13 cellular contexts compared by ENCODE assay signal in genomic region chr3:49416867-49417266, GRCh38. TPM values are rescaled to one million over a fixed set of nuclear protein-coding genes. Genes with fewer than 3 reads are reported as not detected.
DNase-seq lines count a peak whose midpoint lies in the region; ATAC-seq and TF ChIP-seq lines count a peak whose summit lies in the region.
"Had no signal": no experiment of that assay in that cellular context is flagged by ENCODE, and none has a peak within 500 bp of the region (broad histone marks: within the 10 kb centered on the region; RNA-seq: fewer than 3 reads in every experiment).

No MANE protein-coding gene starts in this region.

- 90% methylated on average over 2 of the region's 2 CpGs for WGBS in mammary epithelial cell (ENCODE audit: low coverage, missing lambda C conversion rate)
- 100% methylated on average over 2 of the region's 2 CpGs for WGBS in thymus
- WGBS in tibial nerve, 2 donors: 91 to 100% methylated on average over 1 to 2 of the region's 2 CpGs

- no peaks in the 10 kb centered on the region for H3K9me3 ChIP-seq in mammary epithelial cell (replicated peaks; ENCODE audit: insufficient read depth, low read length)
- no peaks in the 10 kb centered on the region for H3K9me3 ChIP-seq in thymus (ENCODE audit: control insufficient read depth)
- H3K9me3 ChIP-seq in tibial nerve: no peaks in the 10 kb centered on the region
- H3K9me3 ChIP-seq: HAP-1 had no signal

- H3K27me3 Mint-ChIP-seq in MCF 10A (ENCODE audit: insufficient read depth, unreplicated experiment): no peaks in the 10 kb centered on the region
- H3K27me3 Mint-ChIP-seq in activated CD8-positive, alpha-beta T cell treated with anti-CD3 and anti-CD28 coated beads for 36 hours: no peaks in the 10 kb centered on the region

- H3K4me3 ChIP-seq in mammary epithelial cell (replicated peaks in 1 of 3; ENCODE audit: insufficient read depth in 1 of 3, low read depth in 2 of 3, low read length in 3 of 3): no peak overlapping the region
- no peak overlapping the region for H3K4me3 ChIP-seq in thymus (ENCODE audit: low read length)
- H3K4me3 ChIP-seq in tibial nerve: no peak overlapping the region
- H3K4me3 ChIP-seq: HAP-1 had no signal

- H4K20me1 ChIP-seq in mammary epithelial cell (ENCODE audit: insufficient read depth, low read length): no peaks in the 10 kb centered on the region

- in situ Hi-C loops in mammary epithelial cell (cut with MboI; ENCODE audit: low sequenced_read_pairs in 2 of 2): no loop called here

- H3K27ac Mint-ChIP-seq in MCF 10A (ENCODE audit: low read depth, unreplicated experiment): peak overlapping the region; percentile 55
- peak overlapping the region; percentile 98 for H3K27ac Mint-ChIP-seq in activated CD8-positive, alpha-beta T cell treated with anti-CD3 and anti-CD28 coated beads for 36 hours

- intact Hi-C loops in MCF 10A (cut with micrococcal nuclease): no loop called here
- intact Hi-C loops in mammary epithelial cell (cut with micrococcal nuclease): loop anchor here (5.0 kb wide), 1 partner anchor 255 kb away; the partner anchor contains the start of gene APEH
- intact Hi-C loops in activated CD8-positive, alpha-beta T cell treated with anti-CD3 and anti-CD28 coated beads for 36 hours (cut with micrococcal nuclease): no loop called here

- dilution Hi-C loops in mammary epithelial cell (cut with HindIII; ENCODE audit: low sequenced_read_pairs): no loop called here

- TF ChIP-seq POLR2A in tibial nerve (IDR thresholded peaks at IDR 0.05): no peak

- no peaks in the 10 kb centered on the region for H3K9me3 Mint-ChIP-seq in MCF 10A (ENCODE audit: unreplicated experiment)
- no peaks in the 10 kb centered on the region for H3K9me3 Mint-ChIP-seq in activated CD8-positive, alpha-beta T cell treated with anti-CD3 and anti-CD28 coated beads for 36 hours
- H3K9me3 Mint-ChIP-seq: nephron progenitor cell had no signal

- no peak overlapping the region for H3K4me3 Mint-ChIP-seq in MCF 10A (ENCODE audit: unreplicated experiment)
- H3K4me3 Mint-ChIP-seq in activated CD8-positive, alpha-beta T cell treated with anti-CD3 and anti-CD28 coated beads for 36 hours: no peak overlapping the region

- CTCF ChIA-PET in MCF 10A (lab: Yijun Ruan, JAX): interaction anchor here (0.5 to 1.1 kb wide), 4 partner anchors 11 to 128 kb away, joined by 3 to 6 read pairs (median 3); no protein-coding TSS in a partner anchor
- CTCF ChIA-PET in mammary epithelial cell (lab: Charles Lee; ENCODE audit: low non-redundant PET): no interaction called here
- CTCF ChIA-PET in activated CD8-positive, alpha-beta T cell treated with anti-CD3 and anti-CD28 coated beads for 36 hours (lab: Charles Lee): interaction anchor here (0.6 to 4.2 kb wide), 6 partner anchors 9 to 53 kb away, joined by 3 to 23 read pairs (median 3); partner anchors contain the start of genes DAG1 and NICN1

- H3K27ac ChIP-seq in mammary epithelial cell (ENCODE audit: insufficient read depth, low read depth, low read length): no peak overlapping the region
- H3K27ac ChIP-seq in thymus (ENCODE audit: low read depth): peak overlapping the region; percentile 80
- H3K27ac ChIP-seq in tibial nerve: peak overlapping the region in 2 of 4 donors; percentile 4 to 36
- H3K27ac ChIP-seq: KMS-11 had no signal

- no peak overlapping the region for H3K4me2 ChIP-seq in mammary epithelial cell (ENCODE audit: insufficient read depth, low read depth, low read length)
- H3K4me2 ChIP-seq: KMS-11 had no signal

- POLR2A ChIA-PET in MCF 10A (lab: Yijun Ruan, JAX): interaction anchor here (1.6 kb wide), 2 partner anchors 9 to 12 kb away, joined by 4 to 9 read pairs; partner anchors contain the start of gene NICN1
- POLR2A ChIA-PET in activated CD8-positive, alpha-beta T cell treated with anti-CD3 and anti-CD28 coated beads for 36 hours (lab: Charles Lee): interaction anchor here (0.7 to 2.6 kb wide), 10 partner anchors 9 to 186 kb away, joined by 3 to 15 read pairs (median 5); partner anchors contain the start of genes DAG1, NICN1 and USP4

- H3K4me1 ChIP-seq in mammary epithelial cell (ENCODE audit: insufficient read depth, low read length): peaks cover 36% of the 10 kb centered on the region
- H3K4me1 ChIP-seq in thymus (ENCODE audit: control insufficient read depth, insufficient read depth, low read length): peaks cover 27% of the 10 kb centered on the region
- peaks cover 3 to 55% (median 21%) of the 10 kb centered on the region in 4 donors for H3K4me1 ChIP-seq in tibial nerve

- no TSS peak for BruUV-seq in MCF 10A (replicated peaks; lab: Mats Ljungman, UMichigan)
- no TSS peak for BruUV-seq in mammary epithelial cell (replicated peaks; lab: Mats Ljungman, UMichigan)

- H3K79me2 ChIP-seq in mammary epithelial cell (ENCODE audit: insufficient read depth, low read length): peaks cover 22% of the 10 kb centered on the region

- DNase-seq in MCF 10A (ENCODE audit: unreplicated experiment): no peak
- no peak for DNase-seq in mammary epithelial cell
- DNase-seq in activated CD8-positive, alpha-beta T cell treated with anti-CD3 and anti-CD28 coated beads for 36 hours: no peak
- DNase-seq in kidney tubule cell (ENCODE audit: low spot score): peak; percentile 21
- DNase-seq in tibial nerve (ENCODE audit: low spot score in 2 of 2): no peak
- DNase-seq in NCI-H1436 (lab: John Stamatoyannopoulos, UW): no peak
- no peak for DNase-seq in NCI-H187 treated with DMSO at 0.1 percent for 48 hours (lab: John Stamatoyannopoulos, UW)
- DNase-seq: amniotic stem cell, NCI-H2171, nephron progenitor cell had no signal

- peaks cover 24% of the 10 kb centered on the region for H3K4me1 Mint-ChIP-seq in MCF 10A (ENCODE audit: insufficient read depth, unreplicated experiment)
- H3K4me1 Mint-ChIP-seq in activated CD8-positive, alpha-beta T cell treated with anti-CD3 and anti-CD28 coated beads for 36 hours (ENCODE audit: low read depth): peaks cover 70% of the 10 kb centered on the region

- no peaks in the 10 kb centered on the region for H3K27me3 ChIP-seq in mammary epithelial cell (ENCODE audit: insufficient read depth, low read length)
- no peaks in the 10 kb centered on the region for H3K27me3 ChIP-seq in thymus (ENCODE audit: control insufficient read depth, insufficient read depth)
- no peaks in the 10 kb centered on the region for H3K27me3 ChIP-seq in tibial nerve

- TF ChIP-seq CTCF in MCF 10A (IDR thresholded peaks at IDR 0.05; ENCODE audit: unreplicated experiment) (no peak), mammary epithelial cell (conservative IDR thresholded peaks at IDR 0.05 in 1 of 2, IDR thresholded peaks at IDR 0.05 in 1 of 2; ENCODE audit: extremely low read depth in 1 of 2, insufficient read depth in 1 of 2, low read depth in 1 of 2, low read length in 2 of 2) (no peak), tibial nerve (IDR thresholded peaks at IDR 0.05) (no peak)
- TF ChIP-seq CTCF in activated CD8-positive, alpha-beta T cell treated with anti-CD3 and anti-CD28 coated beads for 36 hours (IDR thresholded peaks at IDR 0.05): no peak

- H2AFZ ChIP-seq in mammary epithelial cell (ENCODE audit: low read depth, low read length): no peak overlapping the region

- no peak overlapping the region for H3K9ac ChIP-seq in mammary epithelial cell (ENCODE audit: insufficient read depth, low read length)
- H3K9ac ChIP-seq: KMS-11 had no signal

- no peak for ATAC-seq in activated CD8-positive, alpha-beta T cell treated with anti-CD3 and anti-CD28 coated beads for 36 hours

- TF ChIP-seq EP300 in tibial nerve (IDR thresholded peaks at IDR 0.05): no peak

- peaks cover 5% of the 10 kb centered on the region for H3K36me3 ChIP-seq in mammary epithelial cell (ENCODE audit: insufficient read depth, low read length)
- H3K36me3 ChIP-seq in thymus (ENCODE audit: control insufficient read depth, insufficient read depth): peaks cover 10% of the 10 kb centered on the region
- H3K36me3 ChIP-seq in tibial nerve: peaks cover 0 to 55% (median 4%) of the 10 kb centered on the region in 3 donors

- peaks cover 23% of the 10 kb centered on the region for H3K36me3 Mint-ChIP-seq in MCF 10A (ENCODE audit: insufficient read depth, unreplicated experiment)
- peaks cover 43% of the 10 kb centered on the region for H3K36me3 Mint-ChIP-seq in activated CD8-positive, alpha-beta T cell treated with anti-CD3 and anti-CD28 coated beads for 36 hours (ENCODE audit: low read depth)

RNA-seq across cellular contexts. Expression of gene TCTA, which starts 4.6 kb away (rescaled TPM):
- total RNA-seq in MCF 10A (2022) (14.0 and 17.2 TPM in 2 replicates), mammary epithelial cell (10 to 100 TPM; 17.3 to 21.7 TPM), tibial nerve (10 to 100 TPM; 24.6 to 52.9 (median 30.1) TPM)
- polyA plus RNA-seq in mammary epithelial cell (29.2 TPM), thymus (24.5 TPM)
- polyA minus RNA-seq in mammary epithelial cell: 30.4 TPM
- total RNA-seq in activated CD8-positive, alpha-beta T cell treated with anti-CD3 and anti-CD28 coated beads for 36 hours: 10 to 100 TPM; 10.4 to 12.4 TPM

RNA-seq across cellular contexts. Expression of gene RHOA, which starts 5.1 kb away (rescaled TPM):
- total RNA-seq in MCF 10A (2022) (273 and 298 TPM in 2 replicates), mammary epithelial cell (100 to 1,000 TPM; 406 to 421 TPM), tibial nerve (100 to 1,000 TPM; 532 to 825 (median 698) TPM)
- polyA plus RNA-seq in mammary epithelial cell (486 TPM), thymus (368 TPM)
- polyA minus RNA-seq in mammary epithelial cell: 1,295 TPM
- 100 to 1,000 TPM; 432 to 437 TPM for total RNA-seq in activated CD8-positive, alpha-beta T cell treated with anti-CD3 and anti-CD28 coated beads for 36 hours

RNA-seq across cellular contexts. Expression of gene AMT, which starts 5.4 kb away (rescaled TPM):
- total RNA-seq in MCF 10A (2022) (3.7 and 4.9 TPM in 2 replicates), mammary epithelial cell (1 to 10 TPM; 1.2 to 3.8 TPM), tibial nerve (10 to 100 TPM in 2 of 4 donors, 1 to 10 TPM in 2; 7.0 to 20.8 (median 9.5) TPM)
- polyA plus RNA-seq in mammary epithelial cell (1.7 TPM), thymus (40.0 TPM)
- not detected for polyA minus RNA-seq in mammary epithelial cell
- 1 to 10 TPM; 2.5 to 4.4 TPM for total RNA-seq in activated CD8-positive, alpha-beta T cell treated with anti-CD3 and anti-CD28 coated beads for 36 hours

RNA-seq across cellular contexts. Expression of gene NICN1, which starts 12.3 kb away (rescaled TPM):
- 9.7 and 19.5 TPM in 2 replicates for total RNA-seq in MCF 10A (2022)
- 10 to 100 TPM in 1 of 2 donors, 1 to 10 TPM in 1; 7.3 to 12.5 TPM for total RNA-seq in mammary epithelial cell
- 7.3 TPM for polyA plus RNA-seq in mammary epithelial cell
- polyA minus RNA-seq in mammary epithelial cell: 2.1 TPM
- total RNA-seq in activated CD8-positive, alpha-beta T cell treated with anti-CD3 and anti-CD28 coated beads for 36 hours: 10 to 100 TPM in 1 of 2 experiments, 1 to 10 TPM in 1; 8.6 to 11.1 TPM
- polyA plus RNA-seq in thymus: 9.2 TPM
- 10 to 100 TPM in 1 of 4 donors, 1 to 10 TPM in 2, not detected in 1; 2.1 to 14.7 (median 7.7) TPM for total RNA-seq in tibial nerve

RNA-seq across cellular contexts. Expression of gene DAG1, which starts 53.2 kb away (rescaled TPM):
- total RNA-seq in MCF 10A (2022) (40.3 and 49.9 TPM in 2 replicates), mammary epithelial cell (100 to 1,000 TPM in 1 of 2 donors, 10 to 100 TPM in 1; 68.9 to 162 TPM), tibial nerve (100 to 1,000 TPM; 113 to 142 (median 126) TPM)
- polyA plus RNA-seq in mammary epithelial cell (51.0 TPM), thymus (11.5 TPM)
- 151 TPM for polyA minus RNA-seq in mammary epithelial cell
- total RNA-seq in activated CD8-positive, alpha-beta T cell treated with anti-CD3 and anti-CD28 coated beads for 36 hours: 10 to 100 TPM; 10.8 to 14.4 TPM
